ENCODE assay signal across 1 cellular context in genomic region chr9:121746411-121746810, GRCh38.
TF ChIP-seq lines count a peak whose summit lies in the region.

No MANE protein-coding gene starts in this region.

TF ChIP-seq in WTC11, 78 proteins besides CTCF, POLR2A, EP300 and RAD21 (continued from another document):
- no peak for TF ChIP-seq AFF4 (CRISPR knock-in tag; IDR thresholded peaks at IDR 0.05; ENCODE audit: borderline replicate concordance)
